In genomic region chr1:85146972-85147359, GRCh38 we compare ENCODE assay signal across 1 cellular context.
TF ChIP-seq lines count a peak whose summit lies in the region.

No MANE protein-coding gene starts in this region.

TF ChIP-seq in H1, 55 proteins besides CTCF, POLR2A, EP300 and RAD21:
- TF ChIP-seq TEAD4 (IDR thresholded peaks at IDR 0.05; ENCODE audit: low read depth, low read length) (peak; percentile 92), NANOG (IDR thresholded peaks at IDR 0.05; ENCODE audit: insufficient read depth, low read depth, low read length, poor library complexity, severe bottlenecking) (no peak)
